1 cellular context compared by ENCODE assay signal in genomic region chr1:61053712-61054608, GRCh38.
TF ChIP-seq lines count a peak whose summit lies in the region.

No MANE protein-coding gene starts in this region.

TF ChIP-seq in HepG2, 621 proteins besides CTCF, POLR2A, EP300 and RAD21 (continued from another document and continues in another):
- no peak for TF ChIP-seq DMAP1 (CRISPR knock-in tag; IDR thresholded peaks at IDR 0.05)
- TF ChIP-seq TEAD2 (CRISPR knock-in tag; IDR thresholded peaks at IDR 0.05): no peak
- no peak for TF ChIP-seq ZNF589 (CRISPR knock-in tag; conservative IDR thresholded peaks at IDR 0.05)
- peak; percentile 46; the same call in 1 of the 2 replicates for TF ChIP-seq UBTF (CRISPR knock-in tag; IDR thresholded peaks at IDR 0.05)
- TF ChIP-seq ZNF597 (CRISPR knock-in tag; IDR thresholded peaks at IDR 0.05): no peak
- TF ChIP-seq ZGPAT (CRISPR knock-in tag; IDR thresholded peaks at IDR 0.05): peak; percentile 37; the same call in 1 of the 2 replicates
- peak; percentile 42; the same call in 1 of the 2 replicates for TF ChIP-seq GATAD2A (CRISPR knock-in tag; IDR thresholded peaks at IDR 0.05)
- 0 out of 2 replicates have a peak, but pooled peaks have one; percentile 17 for TF ChIP-seq ZBED4 (CRISPR knock-in tag; IDR thresholded peaks at IDR 0.05; ENCODE audit: borderline replicate concordance)
- 0 out of 2 replicates have a peak, but pooled peaks have one; percentile 20 for TF ChIP-seq MAX (IDR thresholded peaks at IDR 0.05)
- no peak for TF ChIP-seq ZBTB40 (IDR thresholded peaks at IDR 0.05)
- TF ChIP-seq ZBTB40 (CRISPR knock-in tag; IDR thresholded peaks at IDR 0.05): peak; percentile 49; the same call in 1 of the 2 replicates
- TF ChIP-seq FOXP4 (CRISPR knock-in tag; IDR thresholded peaks at IDR 0.05): 0 out of 2 replicates have a peak, but pooled peaks have one; percentile 21
- TF ChIP-seq ZNF556 (CRISPR knock-in tag; IDR thresholded peaks at IDR 0.05; ENCODE audit: borderline replicate concordance): no peak
- peak; percentile 40 for TF ChIP-seq RXRB (CRISPR knock-in tag; IDR thresholded peaks at IDR 0.05; ENCODE audit: borderline replicate concordance)
- peak; percentile 17; the same call in 1 of the 2 replicates for TF ChIP-seq ZNF891 (CRISPR knock-in tag; IDR thresholded peaks at IDR 0.05)
- TF ChIP-seq ZNF550 (CRISPR knock-in tag; IDR thresholded peaks at IDR 0.05; ENCODE audit: borderline replicate concordance): no peak
- TF ChIP-seq GRHL1 (CRISPR knock-in tag; conservative IDR thresholded peaks at IDR 0.05): no peak
- TF ChIP-seq SMAD9 (CRISPR knock-in tag; IDR thresholded peaks at IDR 0.05): no peak
- no peak for TF ChIP-seq NONO (IDR thresholded peaks at IDR 0.05)
- TF ChIP-seq NONO (CRISPR knock-in tag; conservative IDR thresholded peaks at IDR 0.05): no peak
- TF ChIP-seq ZNF678 (CRISPR knock-in tag; IDR thresholded peaks at IDR 0.05): no peak
- TF ChIP-seq ZNF609 (CRISPR knock-in tag; IDR thresholded peaks at IDR 0.05; ENCODE audit: borderline replicate concordance): no peak
